Comparison of ENCODE assay signal across 20 cellular contexts in genomic region chr6:142213402-142213801, GRCh38.
A peak's percentile ranks its signal among the peaks of the same experiment; 100 is the strongest.
DNase-seq lines count a peak whose midpoint lies in the region; ATAC-seq, FAIRE-seq and TF ChIP-seq lines count a peak whose summit lies in the region.
"Had no signal": no experiment of that assay in that cellular context is flagged by ENCODE, and none has a peak within 500 bp of the region (broad histone marks: within the 10 kb centered on the region; RNA-seq: fewer than 3 reads in every experiment).

No MANE protein-coding gene starts in this region.

- TF ChIP-seq CTCF in HepG2 (CRISPR knock-in tag; IDR thresholded peaks at IDR 0.05) (no peak), right lobe of liver (IDR thresholded peaks at IDR 0.05) (no peak), GM12878 (IDR thresholded peaks at IDR 0.05 in 2 of 3, conservative IDR thresholded peaks at IDR 0.05 in 1 of 3; ENCODE audit: control insufficient read depth in 2 of 3, extremely low read depth in 1 of 3, insufficient read depth in 1 of 3, low read depth in 3 of 3, low read length in 3 of 3) (no peak), endothelial cell (IDR thresholded peaks at IDR 0.05; ENCODE audit: unreplicated experiment) (no peak), upper lobe of right lung (IDR thresholded peaks at IDR 0.05) (no peak), osteoblast (IDR thresholded peaks at IDR 0.05; ENCODE audit: extremely low read depth, low read depth, low read length) (no peak)

- POLR2A ChIA-PET in HepG2 (lab: Yijun Ruan, JAX) (no interaction called here), GM12878 (lab: Charles Lee) (no interaction called here)

- H3K36me3 Mint-ChIP-seq in endothelial cell (ENCODE audit: low read depth, unreplicated experiment) = peaks cover 41% of the 10 kb centered on the region

- ATAC-seq in HepG2 (no peak), right lobe of liver (no peak), GM12878 (no peak), upper lobe of right lung (peak; percentile 36), HG02885 (IDR thresholded peaks at IDR 0.05; ENCODE audit: poor library complexity, unreplicated experiment) (no peak)

- FAIRE-seq in HepG2 (lab: Jason Lieb, UNC) (no peak), GM12878 (lab: Jason Lieb, UNC) (no peak)
- FAIRE-seq: GM12891, GM19239 had no signal

- H3K36me3 ChIP-seq in HepG2 (replicated peaks in 1 of 2; ENCODE audit: control insufficient read depth in 1 of 2, insufficient read depth in 2 of 2, low read length in 2 of 2) = peaks cover 18 to 55% of the 10 kb centered on the region in 2 experiments
- H3K36me3 ChIP-seq in right lobe of liver = peaks cover 0 to 9% (median under 1%) of the 10 kb centered on the region in 4 donors
- peaks cover 1 to 12% of the 10 kb centered on the region in 2 experiments; a peak in 3 of 4 replicates for H3K36me3 ChIP-seq in GM12878 (ENCODE audit: control insufficient read depth in 2 of 2, insufficient read depth in 2 of 2, low read length in 1 of 2)
- H3K36me3 ChIP-seq in upper lobe of right lung = peaks cover 40% of the 10 kb centered on the region
- peaks cover 21% of the 10 kb centered on the region for H3K36me3 ChIP-seq in osteoblast (ENCODE audit: insufficient read depth, low read length)

- H2AFZ ChIP-seq in HepG2 (ENCODE audit: low read length) (no peak overlapping the region), GM12878 (ENCODE audit: control insufficient read depth, low read depth, low read length) (no peak overlapping the region), osteoblast (ENCODE audit: low read length) (no peak overlapping the region)
- H2AFZ ChIP-seq: GM23248 had no signal

- H3K79me2 ChIP-seq in HepG2 (ENCODE audit: insufficient read depth, low read length) (no peaks in the 10 kb centered on the region), GM12878 (ENCODE audit: control insufficient read depth, insufficient read depth, low read length) (no peaks in the 10 kb centered on the region), osteoblast (ENCODE audit: insufficient read depth, low read length) (peaks cover 2% of the 10 kb centered on the region)

- RAD21 ChIA-PET in GM12878 (lab: Charles Lee; ENCODE audit: unreplicated experiment) = no interaction called here

- BruUV-seq in HepG2 (replicated peaks; lab: Mats Ljungman, UMichigan) (no TSS peak), GM12878 (replicated peaks; lab: Mats Ljungman, UMichigan) (no TSS peak)

- in situ Hi-C loops in HepG2 (cut with HindIII; ENCODE audit: extremely low pct_ligation_motif_present, low pct_unique_long_range_greater_than_20kb) = no loop called here
- in situ Hi-C loops in GM12878 (cut with MboI) = no loop called here

- no peaks in the 10 kb centered on the region for H3K4me1 ChIP-seq in HepG2 (ENCODE audit: insufficient read depth, low read length)
- no peaks in the 10 kb centered on the region for H3K4me1 ChIP-seq in right lobe of liver
- no peaks in the 10 kb centered on the region for H3K4me1 ChIP-seq in GM12878 (ENCODE audit: control insufficient read depth, insufficient read depth, low read length)
- no peaks in the 10 kb centered on the region for H3K4me1 ChIP-seq in upper lobe of right lung
- H3K4me1 ChIP-seq in osteoblast (ENCODE audit: insufficient read depth, low read length) = peaks cover 8% of the 10 kb centered on the region
- H3K4me1 ChIP-seq: HAP-1 had no signal

- H4K20me1 ChIP-seq in HepG2 (ENCODE audit: insufficient read depth, low read length) = no peaks in the 10 kb centered on the region
- H4K20me1 ChIP-seq in GM12878 (ENCODE audit: control insufficient read depth, insufficient read depth) = no peaks in the 10 kb centered on the region
- H4K20me1 ChIP-seq in osteoblast (ENCODE audit: insufficient read depth, low read length) = no peaks in the 10 kb centered on the region

- CTCF ChIA-PET in HepG2 (lab: Yijun Ruan, JAX; ENCODE audit: low intra/inter-chr PET ratio, low total read pairs) (no interaction called here), GM12878 (lab: Yijun Ruan, JAX) (no interaction called here)

- H3K9ac ChIP-seq in HepG2 (ENCODE audit: insufficient read depth, low read depth, low read length) (no peak overlapping the region), GM12878 (ENCODE audit: control insufficient read depth, insufficient read depth, low read length) (no peak overlapping the region)
- H3K9ac ChIP-seq: GM23248 had no signal

- TF ChIP-seq RAD21 in HepG2 (CRISPR knock-in tag; IDR thresholded peaks at IDR 0.05) (no peak), GM12878 (IDR thresholded peaks at IDR 0.05; ENCODE audit: insufficient read depth, low read depth, low read length) (no peak)

- TF ChIP-seq EP300 in HepG2 (IDR thresholded peaks at IDR 0.05; ENCODE audit: low read depth in 2 of 2, low read length in 2 of 2) = no peak
- no peak for TF ChIP-seq EP300 in HepG2 (CRISPR knock-in tag; IDR thresholded peaks at IDR 0.05; ENCODE audit: borderline replicate concordance)
- no peak for TF ChIP-seq EP300 in GM12878 (IDR thresholded peaks at IDR 0.05; ENCODE audit: borderline replicate concordance in 1 of 2, control insufficient read depth in 1 of 2, low read depth in 2 of 2, low read length in 2 of 2)

- intact Hi-C loops in HepG2 (cut with micrococcal nuclease; ENCODE audit: unreplicated experiment) = no loop called here
- intact Hi-C loops in right lobe of liver (cut with DNase I) = loop anchor here in 1 of 2 donors (10.0 kb wide), 1 partner anchor 49 kb away; no protein-coding TSS in a partner anchor
- intact Hi-C loops in GM12878 (cut with micrococcal nuclease; ENCODE audit: unreplicated experiment) = no loop called here
- intact Hi-C loops in upper lobe of right lung (cut with DNase I) = no loop called here

- H3K4me1 Mint-ChIP-seq in endothelial cell (ENCODE audit: unreplicated experiment) = no peaks in the 10 kb centered on the region

- DNase-seq in HepG2 (ENCODE audit: low spot score) = no peak
- no peak for DNase-seq in right lobe of liver
- DNase-seq in GM12878 (ENCODE audit: low read depth, low spot score) = no peak
- no peak for DNase-seq in endothelial cell (ENCODE audit: low spot score)
- no peak for DNase-seq in upper lobe of right lung
- no peak for DNase-seq in osteoblast (ENCODE audit: insufficient read length, low spot score, missing footprints)
- DNase-seq in NCI-H748 (lab: John Stamatoyannopoulos, UW; ENCODE audit: unreplicated experiment) = no peak
- DNase-seq: CD4-positive, alpha-beta T cell; DMS53; DND-41; EL; GM23248; IMR-90; KBM-7 had no signal

- H3K4me3 ChIP-seq in HepG2 (replicated peaks in 1 of 3; ENCODE audit: insufficient read depth in 1 of 3, low read depth in 2 of 3, low read length in 3 of 3) (no peak overlapping the region), right lobe of liver (no peak overlapping the region), GM12878 (no peak overlapping the region), upper lobe of right lung (no peak overlapping the region), osteoblast (ENCODE audit: insufficient read depth, low read length) (no peak overlapping the region)
- H3K4me3 ChIP-seq: GM23248, HAP-1 had no signal

- TF ChIP-seq POLR2A in HepG2 (IDR thresholded peaks at IDR 0.05; ENCODE audit: insufficient read depth in 1 of 2, low read depth in 2 of 2, low read length in 2 of 2) = no peak
- no peak for TF ChIP-seq POLR2A in right lobe of liver (IDR thresholded peaks at IDR 0.05)
- no peak for TF ChIP-seq POLR2A in GM12878 (IDR thresholded peaks at IDR 0.05; ENCODE audit: low read depth, low read length)

- no peak overlapping the region for H3K27ac Mint-ChIP-seq in endothelial cell (ENCODE audit: unreplicated experiment)
- H3K27ac Mint-ChIP-seq: CD4-positive, alpha-beta T cell had no signal

- H3K27me3 ChIP-seq in HepG2 (ENCODE audit: control insufficient read depth in 1 of 2, insufficient read depth in 2 of 2, low read length in 2 of 2) = no peaks in the 10 kb centered on the region
- H3K27me3 ChIP-seq in right lobe of liver = no peaks in the 10 kb centered on the region
- H3K27me3 ChIP-seq in GM12878 (replicated peaks in 1 of 2; ENCODE audit: control insufficient read depth in 2 of 2, insufficient read depth in 2 of 2, low read length in 1 of 2) = no peaks in the 10 kb centered on the region
- H3K27me3 ChIP-seq in upper lobe of right lung = no peaks in the 10 kb centered on the region
- H3K27me3 ChIP-seq in osteoblast (ENCODE audit: insufficient read depth, low read length) = no peaks in the 10 kb centered on the region

- WGBS in HepG2 (ENCODE audit: low lambda C conversion rate) = 94% methylated on average over 1 of the region's 1 CpG
- no CpG with 5 or more reads among the region's 1 CpG for WGBS in right lobe of liver (ENCODE audit: insufficient coverage, low coverage, low lambda C conversion rate, missing lambda C conversion rate)
- WGBS in GM12878 (ENCODE audit: insufficient coverage, insufficient replicate concordance, low lambda C conversion rate, missing lambda C conversion rate) = 95% methylated on average over 1 of the region's 1 CpG

- H3K9me3 Mint-ChIP-seq in endothelial cell (ENCODE audit: unreplicated experiment) = peaks cover 22% of the 10 kb centered on the region

- H3K9me3 ChIP-seq in HepG2 (ENCODE audit: low read length) (peaks cover 20% of the 10 kb centered on the region), right lobe of liver (no peaks in the 10 kb centered on the region), GM12878 (replicated peaks; ENCODE audit: control insufficient read depth, insufficient read depth, low read length) (peaks cover 5% of the 10 kb centered on the region; the same call in 2 of the 3 replicates), upper lobe of right lung (no peaks in the 10 kb centered on the region), osteoblast (ENCODE audit: low read depth, low read length) (no peaks in the 10 kb centered on the region)
- H3K9me3 ChIP-seq: HAP-1 had no signal

- SMC1A ChIA-PET in GM12878 (lab: Charles Lee; ENCODE audit: uncharacterized antibody, unreplicated experiment) = no interaction called here

- peak overlapping the region; percentile 83 for H3K4me3 Mint-ChIP-seq in endothelial cell (ENCODE audit: unreplicated experiment)
- H3K4me3 Mint-ChIP-seq: CD4-positive, alpha-beta T cell had no signal

- H3K27me3 Mint-ChIP-seq in endothelial cell (ENCODE audit: unreplicated experiment) = peaks cover 1% of the 10 kb centered on the region
- H3K27me3 Mint-ChIP-seq: CD4-positive, alpha-beta T cell had no signal

- H3K27ac ChIP-seq in HepG2 (ENCODE audit: extremely low read length, insufficient read depth, low read length) = no peak overlapping the region
- no peak overlapping the region for H3K27ac ChIP-seq in right lobe of liver
- H3K27ac ChIP-seq in GM12878 (ENCODE audit: control insufficient read depth, insufficient read depth) = no peak overlapping the region
- no peak overlapping the region for H3K27ac ChIP-seq in upper lobe of right lung
- no peak overlapping the region for H3K27ac ChIP-seq in osteoblast (ENCODE audit: low read depth, low read length)
- H3K27ac ChIP-seq: C4-2B, GM23248, HL-60 had no signal

- no peak overlapping the region for H3K4me2 ChIP-seq in HepG2 (ENCODE audit: low read depth, low read length)
- no peak overlapping the region for H3K4me2 ChIP-seq in GM12878 (ENCODE audit: control insufficient read depth, insufficient read depth)
- H3K4me2 ChIP-seq in osteoblast (ENCODE audit: insufficient read depth, low read length) = no peak overlapping the region

TF ChIP-seq in HepG2, 621 proteins besides CTCF, POLR2A, EP300 and RAD21 (continues in another document):
- no peak for TF ChIP-seq GABPB1 (CRISPR knock-in tag; IDR thresholded peaks at IDR 0.05)
- no peak for TF ChIP-seq SATB2 (CRISPR knock-in tag; IDR thresholded peaks at IDR 0.05)

TF ChIP-seq in GM12878, 131 proteins besides CTCF, POLR2A, EP300 and RAD21 (continues in another document):
- TF ChIP-seq FOS (IDR thresholded peaks at IDR 0.05; ENCODE audit: borderline replicate concordance, extremely low read depth, insufficient read length) = no peak

Comparison
In these comparisons a context has a peak if more than half of its experiments do, and no peak if none do; other contexts are left out.
1. Of the 75 proteins assayed by ChIP-seq in both HepG2 and GM12878: peak only in HepG2: none; only in GM12878: CBX5; in both: none; in neither: 74.